In genomic region chr3:52006820-52007133, GRCh38 we compare ENCODE assay signal across 24 cellular contexts. TPM values are rescaled to one million over a fixed set of nuclear protein-coding genes. Genes with fewer than 3 reads are reported as not detected.
DNase-seq lines count a peak whose midpoint lies in the region; ATAC-seq and TF ChIP-seq lines count a peak whose summit lies in the region.
"Had no signal": no experiment of that assay in that cellular context is flagged by ENCODE, and none has a peak within 500 bp of the region (broad histone marks: within the 10 kb centered on the region; RNA-seq: fewer than 3 reads in every experiment).

No MANE protein-coding gene starts in this region.

- H3K79me2 ChIP-seq in neural cell (replicated peaks; ENCODE audit: insufficient read depth, low read length), result no peaks in the 10 kb centered on the region

- no peak for TF ChIP-seq EP300 in neural cell (conservative IDR thresholded peaks at IDR 0.05; ENCODE audit: poor library complexity, severe bottlenecking)

- no peak overlapping the region for H2AFZ ChIP-seq in neural cell (ENCODE audit: low read depth, low read length)

- no peaks in the 10 kb centered on the region for H4K20me1 ChIP-seq in neural cell (ENCODE audit: insufficient read depth)

- H3F3A ChIP-seq in neural cell (ENCODE audit: insufficient read depth, low read length, poor library complexity, severe bottlenecking), result no peaks in the 10 kb centered on the region

- no peak for TF ChIP-seq RAD21 in neural cell (conservative IDR thresholded peaks at IDR 0.05)

- H3K4me1 ChIP-seq in right atrium auricular region, result peaks cover 0 to 44% of the 10 kb centered on the region in 2 donors
- H3K4me1 ChIP-seq: Caco-2 had no signal

- H3K9ac ChIP-seq in neural cell (ENCODE audit: low read length), result peak overlapping the region; percentile 61

- CTCF ChIA-PET in RWPE1 (lab: Yijun Ruan, JAX), result no interaction called here

- H3K36me3 ChIP-seq in right atrium auricular region (no peaks in the 10 kb centered on the region), neural cell (ENCODE audit: insufficient read depth, low read length) (no peaks in the 10 kb centered on the region), WERI-Rb-1 (no peaks in the 10 kb centered on the region)

- H3K4me2 ChIP-seq in neural cell (ENCODE audit: low read length), result no peak overlapping the region

- POLR2A ChIA-PET in RWPE1 (lab: Yijun Ruan, JAX; ENCODE audit: low non-redundant PET), result interaction anchor here (1.0 kb wide), 1 partner anchor 49 kb away, joined by 3 read pairs; no protein-coding TSS in a partner anchor

- H3K9me3 ChIP-seq in right atrium auricular region (no peaks in the 10 kb centered on the region), neural cell (ENCODE audit: low read length) (no peaks in the 10 kb centered on the region), WERI-Rb-1 (ENCODE audit: severe bottlenecking) (no peaks in the 10 kb centered on the region)
- H3K9me3 ChIP-seq: Caco-2 had no signal

- no peaks in the 10 kb centered on the region for H3K9me2 ChIP-seq in neural cell (ENCODE audit: insufficient read depth, low read length)

- intact Hi-C loops in Right ventricle myocardium inferior (cut with DNase I), result no loop called here

- H3K27ac ChIP-seq in right atrium auricular region (peak overlapping the region; percentile 30 to 74), RWPE1 (peak overlapping the region; percentile 58), neural cell (ENCODE audit: low read length) (peak overlapping the region; percentile 34), WERI-Rb-1 (no peak overlapping the region)
- H3K27ac ChIP-seq: C4-2B, HL-60 had no signal

- TF ChIP-seq CTCF in right atrium auricular region (IDR thresholded peaks at IDR 0.05) (no peak), RWPE1 (conservative IDR thresholded peaks at IDR 0.05; ENCODE audit: low read depth) (no peak), neural cell (IDR thresholded peaks at IDR 0.05; ENCODE audit: poor library complexity, severe bottlenecking) (no peak), WERI-Rb-1 (IDR thresholded peaks at IDR 0.05; ENCODE audit: low read depth, low read length) (no peak)

- H3K4me3 ChIP-seq in right atrium auricular region (no peak overlapping the region), neural cell (ENCODE audit: low read length) (peak overlapping the region; percentile 55), WERI-Rb-1 (ENCODE audit: low read depth, low read length) (no peak overlapping the region)

- H3K27me3 ChIP-seq in right atrium auricular region (no peaks in the 10 kb centered on the region), neural cell (ENCODE audit: insufficient read depth, low read depth, low read length) (no peaks in the 10 kb centered on the region), WERI-Rb-1 (ENCODE audit: insufficient read depth, low read depth, severe bottlenecking) (peaks cover 2% of the 10 kb centered on the region)

- no peak for ATAC-seq in Right ventricle myocardium inferior
- ATAC-seq: CD8-positive, alpha-beta T cell had no signal

- DNase-seq in right atrium auricular region (ENCODE audit: low spot score), result no peak
- no peak for DNase-seq in Right ventricle myocardium inferior (ENCODE audit: missing footprints)
- DNase-seq in RWPE1 (ENCODE audit: low spot score), result no peak
- no peak for DNase-seq in WERI-Rb-1
- no peak for DNase-seq in NOMO-1 treated with dmso at 0.1 percent for 144 hours (lab: John Stamatoyannopoulos, UW; ENCODE audit: unreplicated experiment)
- DNase-seq in NCI-H2029 (lab: John Stamatoyannopoulos, UW), result no peak
- DNase-seq: Caco-2; CD8-positive, alpha-beta T cell; DMS 273 treated with DMSO at 0.1 percent for 48 hours; DMS79 treated with DMSO at 0.1 percent for 48 hours; Karpas-422; NCI-H1105; NCI-H1436 treated with DMSO at 0.1 percent for 48 hours; NCI-H187 treated with DMSO at 0.1 percent for 48 hours; NCI-H2107; NCI-H446 treated with DMSO at 0.1 percent for 48 hours; NCI-H526; NCI-H82; NK-92 treated with Interleukin-12 subunit alpha and Interleukin-12 subunit beta, amount 100 ng/mL, for 24 hours; RPMI8226; SIG-M5 had no signal

TF ChIP-seq in neural cell, 6 proteins besides CTCF, POLR2A, EP300 and RAD21:
- TF ChIP-seq MXI1 (conservative IDR thresholded peaks at IDR 0.05; ENCODE audit: poor library complexity, severe bottlenecking) (no peak), POLR2AphosphoS5 (IDR thresholded peaks at IDR 0.05) (no peak), SMC3 (conservative IDR thresholded peaks at IDR 0.05; ENCODE audit: poor library complexity) (no peak), REST (IDR thresholded peaks at IDR 0.05; ENCODE audit: borderline replicate concordance) (no peak), EZH2 (IDR thresholded peaks at IDR 0.05; ENCODE audit: borderline replicate concordance, insufficient read depth, low read length, poor library complexity, severe bottlenecking) (no peak), TAF1 (IDR thresholded peaks at IDR 0.05; ENCODE audit: low read depth) (no peak)

RNA-seq across cellular contexts. Expression of gene RPL29, which starts 11.1 kb away (rescaled TPM):
- 1,000 to 10,000 TPM in 1 of 2 donors, 100 to 1,000 TPM in 1; 658 to 1,017 TPM for total RNA-seq in right atrium auricular region
- 677 TPM for total RNA-seq in Right ventricle myocardium inferior
- polyA plus RNA-seq in neural cell, result 846 and 977 TPM in 2 replicates
- polyA minus RNA-seq in neural cell, result 368 and 399 TPM in 2 replicates

RNA-seq across cellular contexts. Expression of gene ACY1, which starts 23.4 kb away (rescaled TPM):
- total RNA-seq in right atrium auricular region (10 to 100 TPM; 26.0 to 29.8 TPM), Right ventricle myocardium inferior (32.3 TPM)
- 14.4 and 17.9 TPM in 2 replicates for polyA plus RNA-seq in neural cell
- polyA minus RNA-seq in neural cell, result 1.5 and 1.7 TPM in 2 replicates

RNA-seq across cellular contexts. Expression of gene ABHD14A, which starts 31.9 kb away (rescaled TPM):
- total RNA-seq in right atrium auricular region (10 to 100 TPM; 21.0 to 31.3 TPM), Right ventricle myocardium inferior (31.5 TPM)
- polyA plus RNA-seq in neural cell, result 57.8 and 75.8 TPM in 2 replicates
- 25.8 and 33.5 TPM in 2 replicates for polyA minus RNA-seq in neural cell

RNA-seq across cellular contexts. Expression of gene ABHD14B, which starts 32.9 kb away (rescaled TPM):
- total RNA-seq in right atrium auricular region (10 to 100 TPM; 15.6 to 20.9 TPM), Right ventricle myocardium inferior (13.8 TPM)
- polyA plus RNA-seq in neural cell, result 0.50 and 0.81 TPM in 2 replicates
- polyA minus RNA-seq in neural cell, result 0.97 and 1.3 TPM in 2 replicates

RNA-seq across cellular contexts. Expression of gene PCBP4, which starts 39.5 kb away (rescaled TPM):
- total RNA-seq in right atrium auricular region (100 to 1,000 TPM in 1 of 2 donors, 10 to 100 TPM in 1; 73.8 to 119 TPM), Right ventricle myocardium inferior (79.8 TPM)
- polyA plus RNA-seq in neural cell, result 251 and 327 TPM in 2 replicates
- 94.5 and 105 TPM in 2 replicates for polyA minus RNA-seq in neural cell
